In genomic region chr21:38814126-38815059, GRCh38 we compare ENCODE assay signal across 16 cellular contexts. TPM values are rescaled to one million over a fixed set of nuclear protein-coding genes. Genes with fewer than 3 reads are reported as not detected.
DNase-seq lines count a peak whose midpoint lies in the region; ATAC-seq and TF ChIP-seq lines count a peak whose summit lies in the region.
"Had no signal": no experiment of that assay in that cellular context is flagged by ENCODE, and none has a peak within 500 bp of the region (broad histone marks: within the 10 kb centered on the region; RNA-seq: fewer than 3 reads in every experiment).

No MANE protein-coding gene starts in this region.

- intact Hi-C loops in activated CD4-positive, alpha-beta T cell treated with anti-CD3 and anti-CD28 coated beads for 36 hours (cut with DNase I, micrococcal nuclease) = no loop called here
- intact Hi-C loops in colonic mucosa (cut with DNase I) (loop anchor here (5.0 kb wide), 1 partner anchor 98 kb away; no protein-coding TSS in a partner anchor), lower lobe of right lung (cut with DNase I) (no loop called here), upper lobe of right lung (cut with DNase I) (loop anchor here (10.0 kb wide), 3 partner anchors 80 to 310 kb away; no protein-coding TSS in a partner anchor)

- H3K4me3 ChIP-seq in colonic mucosa (no peak overlapping the region), lower lobe of right lung (no peak overlapping the region), upper lobe of right lung (no peak overlapping the region)
- H3K4me3 ChIP-seq: mucosa of descending colon had no signal

- H3K9me3 ChIP-seq in colonic mucosa (no peaks in the 10 kb centered on the region), lower lobe of right lung (no peaks in the 10 kb centered on the region), upper lobe of right lung (no peaks in the 10 kb centered on the region)
- H3K9me3 ChIP-seq: mucosa of descending colon had no signal

- no peak for DNase-seq in activated CD4-positive, alpha-beta T cell treated with anti-CD3 and anti-CD28 coated beads for 36 hours
- DNase-seq in activated CD4-positive, alpha-beta T cell treated with anti-CD3 and anti-CD28 coated beads for 1 hour = no peak
- DNase-seq in colonic mucosa (peak; percentile 41), lower lobe of right lung (no peak), upper lobe of right lung (no peak), NCI-H1092 treated with DMSO at 0.1 percent for 48 hours (lab: John Stamatoyannopoulos, UW) (no peak), GM20000 (ENCODE audit: low spot score) (no peak)
- DNase-seq: 8988T; activated CD4-positive, alpha-beta T cell treated with anti-CD3 and anti-CD28 coated beads for 48 hours; activated T-cell treated with anti-CD3 and anti-CD28 coated beads, Interleukin-2, amount 50 U/mL, for 48 hours; amygdala; NCI-H1092; NCI-H446 treated with DMSO at 0.1 percent for 48 hours had no signal

- no peak overlapping the region for H3K4me3 Mint-ChIP-seq in activated CD4-positive, alpha-beta T cell treated with anti-CD3 and anti-CD28 coated beads for 36 hours
- H3K4me3 Mint-ChIP-seq: stimulated activated naive CD8-positive, alpha-beta T cell treated with anti-CD3 and anti-CD28 coated beads, Interleukin-15, Interleukin-2, amounts not matched to agents 100 ng/mL and 50 ng/mL, for 24 hours had no signal

- peak overlapping the region; percentile 95 for H3K27ac ChIP-seq in colonic mucosa
- H3K27ac ChIP-seq in lower lobe of right lung = peak overlapping the region; percentile 54
- peak overlapping the region; percentile 47 for H3K27ac ChIP-seq in upper lobe of right lung

- H3K36me3 ChIP-seq in colonic mucosa (peaks cover 18% of the 10 kb centered on the region), lower lobe of right lung (peaks cover 97% of the 10 kb centered on the region), upper lobe of right lung (peaks cover 97% of the 10 kb centered on the region)

- peaks cover 23% of the 10 kb centered on the region for H3K4me1 ChIP-seq in colonic mucosa
- H3K4me1 ChIP-seq in lower lobe of right lung = peaks cover 79% of the 10 kb centered on the region
- H3K4me1 ChIP-seq in upper lobe of right lung = peaks cover 59% of the 10 kb centered on the region

- H3K36me3 Mint-ChIP-seq in activated CD4-positive, alpha-beta T cell treated with anti-CD3 and anti-CD28 coated beads for 36 hours (ENCODE audit: low read depth) = peaks cover 88% of the 10 kb centered on the region

- CTCF ChIA-PET in activated CD4-positive, alpha-beta T cell treated with anti-CD3 and anti-CD28 coated beads for 36 hours (lab: Charles Lee) = interaction anchor here (0.6 kb wide), 1 partner anchor 500 kb away, joined by 4 read pairs; no protein-coding TSS in a partner anchor

- ATAC-seq in activated CD4-positive, alpha-beta T cell treated with anti-CD3 and anti-CD28 coated beads for 36 hours = peak; percentile 11
- ATAC-seq in lower lobe of right lung (no peak), upper lobe of right lung (no peak), GM18867 (IDR thresholded peaks at IDR 0.05; ENCODE audit: unreplicated experiment) (no peak)

- POLR2A ChIA-PET in activated CD4-positive, alpha-beta T cell treated with anti-CD3 and anti-CD28 coated beads for 36 hours (lab: Charles Lee) = interaction anchor here (0.5 to 0.7 kb wide), 3 partner anchors 46 to 629 kb away, joined by 3 to 4 read pairs (median 3); no protein-coding TSS in a partner anchor

- H3K27me3 ChIP-seq in colonic mucosa = no peaks in the 10 kb centered on the region
- H3K27me3 ChIP-seq in lower lobe of right lung (ENCODE audit: low read depth) = no peaks in the 10 kb centered on the region
- H3K27me3 ChIP-seq in upper lobe of right lung = no peaks in the 10 kb centered on the region

- H3K4me1 Mint-ChIP-seq in activated CD4-positive, alpha-beta T cell treated with anti-CD3 and anti-CD28 coated beads for 36 hours = peaks cover 26% of the 10 kb centered on the region

- H3K27me3 Mint-ChIP-seq in activated CD4-positive, alpha-beta T cell treated with anti-CD3 and anti-CD28 coated beads for 36 hours = no peaks in the 10 kb centered on the region
- H3K27me3 Mint-ChIP-seq: stimulated activated naive CD8-positive, alpha-beta T cell treated with anti-CD3 and anti-CD28 coated beads, Interleukin-15, Interleukin-2, amounts not matched to agents 100 ng/mL and 50 ng/mL, for 24 hours had no signal

- no peak for TF ChIP-seq CTCF in colonic mucosa (IDR thresholded peaks at IDR 0.05)
- TF ChIP-seq CTCF in lower lobe of right lung (IDR thresholded peaks at IDR 0.05) = no peak
- TF ChIP-seq CTCF in upper lobe of right lung (IDR thresholded peaks at IDR 0.05) = no peak
- TF ChIP-seq CTCF in GM20000 (IDR thresholded peaks at IDR 0.05; ENCODE audit: extremely low read depth, missing control alignments) = no peak

- H3K27ac Mint-ChIP-seq in activated CD4-positive, alpha-beta T cell treated with anti-CD3 and anti-CD28 coated beads for 36 hours = peak overlapping the region; percentile 43
- H3K27ac Mint-ChIP-seq: stimulated activated naive CD8-positive, alpha-beta T cell treated with anti-CD3 and anti-CD28 coated beads, Interleukin-15, Interleukin-2, amounts not matched to agents 100 ng/mL and 50 ng/mL, for 24 hours had no signal

- peak overlapping the region in 1 of 2 donors; percentile 60 for H3K9ac ChIP-seq in colonic mucosa (ENCODE audit: low read depth in 2 of 2, low read length in 2 of 2)

- no peaks in the 10 kb centered on the region for H3K9me3 Mint-ChIP-seq in activated CD4-positive, alpha-beta T cell treated with anti-CD3 and anti-CD28 coated beads for 36 hours (ENCODE audit: low read depth)
- H3K9me3 Mint-ChIP-seq: stimulated activated naive CD8-positive, alpha-beta T cell treated with anti-CD3 and anti-CD28 coated beads, Interleukin-15, Interleukin-2, amounts not matched to agents 100 ng/mL and 50 ng/mL, for 24 hours had no signal

RNA-seq across cellular contexts. Expression of gene ETS2, which starts 8.7 kb away (rescaled TPM):
- 10 to 100 TPM; 44.7 to 61.9 TPM for total RNA-seq in activated CD4-positive, alpha-beta T cell treated with anti-CD3 and anti-CD28 coated beads for 36 hours
- total RNA-seq in colonic mucosa = 100 to 1,000 TPM; 110 to 185 TPM
- 160 TPM for total RNA-seq in lower lobe of right lung
- 195 TPM for total RNA-seq in upper lobe of right lung

Comparison
In these comparisons a context has a peak if more than half of its experiments do, and no peak if none do; other contexts are left out.
1. intact Hi-C loops: an anchor here in colonic mucosa (5.0 kb wide) and upper lobe of right lung (10.0 kb wide); none called in activated CD4-positive, alpha-beta T cell treated with anti-CD3 and anti-CD28 coated beads for 36 hours and lower lobe of right lung.